ENCODE assay signal across 13 cellular contexts in genomic region chr7:115087437-115087836, GRCh38.
DNase-seq lines count a peak whose midpoint lies in the region; ATAC-seq and TF ChIP-seq lines count a peak whose summit lies in the region.
"Had no signal": no experiment of that assay in that cellular context is flagged by ENCODE, and none has a peak within 500 bp of the region (broad histone marks: within the 10 kb centered on the region; RNA-seq: fewer than 3 reads in every experiment).

No MANE protein-coding gene starts in this region.

- peaks cover 39% of the 10 kb centered on the region for H3K4me1 Mint-ChIP-seq in Calu3 (ENCODE audit: low read depth, unreplicated experiment)
- peaks cover 2% of the 10 kb centered on the region for H3K4me1 Mint-ChIP-seq in activated T-cell treated with anti-CD3 and anti-CD28 coated beads, Interleukin-2, amount 50 U/mL, for 24 hours (ENCODE audit: low read depth)

- intact Hi-C loops in Calu3 (cut with micrococcal nuclease; ENCODE audit: unreplicated experiment): loop anchor here (5.0 kb wide), 1 partner anchor 130 kb away; no protein-coding TSS in a partner anchor
- intact Hi-C loops in left colon (cut with DNase I, micrococcal nuclease): no loop called here

- CTCF ChIA-PET in Calu3 (lab: Charles Lee): interaction anchor here (1.6 kb wide), 1 partner anchor 10 kb away, joined by 6 read pairs; no protein-coding TSS in a partner anchor

- H3K4me1 ChIP-seq in neuronal stem cell (ENCODE audit: control insufficient read depth in 2 of 2, insufficient read depth in 1 of 2, low read depth in 1 of 2, low read length in 2 of 2): peaks cover 0 to 7% of the 10 kb centered on the region in 2 donors

- H4K91ac ChIP-seq in neuronal stem cell (ENCODE audit: low read depth, low read length, poor library complexity): no peak overlapping the region

- DNase-seq in Calu3: peak; percentile 35
- peak; percentile 46 for DNase-seq in RKO (ENCODE audit: low spot score)
- DNase-seq in fibroblast of pulmonary artery (ENCODE audit: low read depth): peak; percentile 95
- no peak for DNase-seq in neuronal stem cell (ENCODE audit: low spot score)
- DNase-seq in activated T-cell treated with anti-CD3 and anti-CD28 coated beads, Interleukin-2, amount 50 U/mL, for 1 hour: no peak
- DNase-seq in left colon: no peak
- no peak for DNase-seq in activated T-cell treated with anti-CD3 and anti-CD28 coated beads, Interleukin-2, amount 50 U/mL, for 24 hours
- DNase-seq: activated T-cell treated with anti-CD3 and anti-CD28 coated beads, Interleukin-2, amount 50 U/mL, for 72 hours; DMS153; NCI-H1930 had no signal

- H3K79me1 ChIP-seq in neuronal stem cell (ENCODE audit: low read depth, low read length): no peaks in the 10 kb centered on the region

- H3K4me2 ChIP-seq in neuronal stem cell (ENCODE audit: insufficient read depth, low read length, poor library complexity, severe bottlenecking): no peak overlapping the region

- H3K27ac Mint-ChIP-seq in Calu3 (ENCODE audit: unreplicated experiment): no peak overlapping the region
- no peak overlapping the region for H3K27ac Mint-ChIP-seq in activated T-cell treated with anti-CD3 and anti-CD28 coated beads, Interleukin-2, amount 50 U/mL, for 24 hours
- H3K27ac Mint-ChIP-seq: activated T-cell treated with anti-CD3 and anti-CD28 coated beads, Interleukin-2, amount 50 U/mL, for 72 hours had no signal

- no peak overlapping the region for H3K4me3 Mint-ChIP-seq in Calu3 (ENCODE audit: low read depth, unreplicated experiment)
- no peak overlapping the region for H3K4me3 Mint-ChIP-seq in activated T-cell treated with anti-CD3 and anti-CD28 coated beads, Interleukin-2, amount 50 U/mL, for 24 hours
- H3K4me3 Mint-ChIP-seq: activated T-cell treated with anti-CD3 and anti-CD28 coated beads, Interleukin-2, amount 50 U/mL, for 72 hours had no signal

- no peak overlapping the region for H3K9ac ChIP-seq in neuronal stem cell (ENCODE audit: low read depth, low read length, poor library complexity)

- ATAC-seq in left colon (no peak), HG03565 (IDR thresholded peaks at IDR 0.05; ENCODE audit: unreplicated experiment) (no peak)
- ATAC-seq: activated T-cell treated with anti-CD3 and anti-CD28 coated beads, Interleukin-2, amount 50 U/mL, for 72 hours; esophagus mucosa had no signal

- H3K27ac ChIP-seq in neuronal stem cell (replicated peaks; ENCODE audit: low read length): no peak overlapping the region
- H3K27ac ChIP-seq: ovary had no signal

- H3K4me3 ChIP-seq in fibroblast of pulmonary artery (replicated peaks; ENCODE audit: low read depth, low read length) (no peak overlapping the region), neuronal stem cell (ENCODE audit: low read length in 2 of 2) (no peak overlapping the region)
- H3K4me3 ChIP-seq: ovary had no signal

- no peak overlapping the region for H2BK15ac ChIP-seq in neuronal stem cell (ENCODE audit: low read length)

- no peak overlapping the region for H2BK12ac ChIP-seq in neuronal stem cell (ENCODE audit: low read length)

- peaks cover 4% of the 10 kb centered on the region for H3K9me3 Mint-ChIP-seq in Calu3 (ENCODE audit: low read depth, unreplicated experiment)
- no peaks in the 10 kb centered on the region for H3K9me3 Mint-ChIP-seq in activated T-cell treated with anti-CD3 and anti-CD28 coated beads, Interleukin-2, amount 50 U/mL, for 24 hours
- H3K9me3 Mint-ChIP-seq: activated T-cell treated with anti-CD3 and anti-CD28 coated beads, Interleukin-2, amount 50 U/mL, for 72 hours had no signal

- no peak overlapping the region for H3K14ac ChIP-seq in neuronal stem cell (ENCODE audit: low read length)

- no CpG with 5 or more reads among the region's 2 CpGs for WGBS in neuronal stem cell (ENCODE audit: extremely low coverage in 2 of 2, insufficient read length in 2 of 2, insufficient replicate concordance in 1 of 2), 2 donors

- no peak for TF ChIP-seq CTCF in Calu3 (IDR thresholded peaks at IDR 0.05; ENCODE audit: unreplicated experiment)
- no peak for TF ChIP-seq CTCF in fibroblast of pulmonary artery (IDR thresholded peaks at IDR 0.05; ENCODE audit: low read length, missing control alignments)

- peak overlapping the region; percentile 13 for H2AFZ ChIP-seq in neuronal stem cell (ENCODE audit: low read length)

- no TSS peak for BruUV-seq in Calu3 (replicated peaks; lab: Mats Ljungman, UMichigan)

- no peak overlapping the region for H4K8ac ChIP-seq in neuronal stem cell (ENCODE audit: low read depth, low read length)

- H3K36me3 ChIP-seq in neuronal stem cell (replicated peaks in 1 of 2; ENCODE audit: control insufficient read depth in 2 of 2, insufficient read depth in 2 of 2, low read length in 2 of 2): no peaks in the 10 kb centered on the region
- H3K36me3 ChIP-seq: ovary had no signal

- H3K36me3 Mint-ChIP-seq in Calu3 (ENCODE audit: insufficient read depth, unreplicated experiment): no peaks in the 10 kb centered on the region
- H3K36me3 Mint-ChIP-seq in activated T-cell treated with anti-CD3 and anti-CD28 coated beads, Interleukin-2, amount 50 U/mL, for 24 hours (ENCODE audit: low read depth): no peaks in the 10 kb centered on the region

- no peak overlapping the region for H2AK5ac ChIP-seq in neuronal stem cell (ENCODE audit: low read depth, low read length)

- no peaks in the 10 kb centered on the region for H3K27me3 ChIP-seq in neuronal stem cell (ENCODE audit: control insufficient read depth in 3 of 3, insufficient read depth in 3 of 3, low read depth in 1 of 3, low read length in 3 of 3)
- H3K27me3 ChIP-seq: ovary had no signal

- H2BK5ac ChIP-seq in neuronal stem cell (ENCODE audit: low read length): no peak overlapping the region

- H3K27me3 Mint-ChIP-seq in Calu3 (ENCODE audit: unreplicated experiment): no peaks in the 10 kb centered on the region
- H3K27me3 Mint-ChIP-seq in activated T-cell treated with anti-CD3 and anti-CD28 coated beads, Interleukin-2, amount 50 U/mL, for 24 hours: no peaks in the 10 kb centered on the region

- no peaks in the 10 kb centered on the region for H3K9me3 ChIP-seq in neuronal stem cell (replicated peaks in 1 of 2; ENCODE audit: control insufficient read depth in 2 of 2, insufficient read depth in 1 of 2, low read depth in 1 of 2, low read length in 2 of 2)
- H3K9me3 ChIP-seq: ovary had no signal

- H3K4ac ChIP-seq in neuronal stem cell (ENCODE audit: low read length): no peak overlapping the region

- no peak overlapping the region for H3K18ac ChIP-seq in neuronal stem cell (ENCODE audit: low read length)

- H3K23ac ChIP-seq in neuronal stem cell (ENCODE audit: low read depth, low read length, poor library complexity): no peak overlapping the region

- no peak overlapping the region for H2BK120ac ChIP-seq in neuronal stem cell (ENCODE audit: low read depth, low read length)

Comparison
In these comparisons a context has a peak if more than half of its experiments do, and no peak if none do; other contexts are left out.
1. DNase-seq: peak in Calu3 (single experiment), RKO (single experiment) and fibroblast of pulmonary artery (single experiment); none in neuronal stem cell (single experiment), activated T-cell treated with anti-CD3 and anti-CD28 coated beads, Interleukin-2, amount 50 U/mL, for 1 hour (single experiment), left colon (0 of 2) and activated T-cell treated with anti-CD3 and anti-CD28 coated beads, Interleukin-2, amount 50 U/mL, for 24 hours (single experiment).